ENCODE assay signal across 26 cellular contexts in genomic region chr1:114296413-114296812, GRCh38.
"Had no signal": no experiment of that assay in that cellular context is flagged by ENCODE, and none has a peak within 500 bp of the region (broad histone marks: within the 10 kb centered on the region; RNA-seq: fewer than 3 reads in every experiment).

No MANE protein-coding gene starts in this region.

- H3K4me3 ChIP-seq: hepatocyte, left ventricle myocardium inferior, lung, ovary, sigmoid colon, spleen, suprapubic skin, thoracic aorta, tibial artery, upper lobe of right lung had no signal

- H3K4me2 ChIP-seq: hepatocyte had no signal

- H3K4me3 Mint-ChIP-seq: mesothelial cell of epicardium; naive B cell; natural killer cell; neural crest cell; stimulated activated effector memory CD8-positive, alpha-beta T cell treated with anti-CD3 and anti-CD28 coated beads, Interleukin-12 subunit alpha, Interleukin-12 subunit beta, amount 100 ng/mL, for 72 hours; stimulated activated naive CD8-positive, alpha-beta T cell treated with anti-CD3 and anti-CD28 coated beads, Interleukin-15, Interleukin-2, amounts not matched to agents 100 ng/mL and 50 ng/mL, for 24 hours had no signal

- ATAC-seq: natural killer cell; right cardiac atrium; stimulated activated effector memory CD8-positive, alpha-beta T cell treated with anti-CD3 and anti-CD28 coated beads, Interleukin-12 subunit alpha, Interleukin-12 subunit beta, amount 100 ng/mL, for 72 hours; upper lobe of right lung had no signal

- H3K9me3 Mint-ChIP-seq: mesothelial cell of epicardium; naive B cell; natural killer cell; stimulated activated effector memory CD8-positive, alpha-beta T cell treated with anti-CD3 and anti-CD28 coated beads, Interleukin-12 subunit alpha, Interleukin-12 subunit beta, amount 100 ng/mL, for 72 hours; stimulated activated naive CD8-positive, alpha-beta T cell treated with anti-CD3 and anti-CD28 coated beads, Interleukin-15, Interleukin-2, amounts not matched to agents 100 ng/mL and 50 ng/mL, for 24 hours had no signal

- H3K36me3 Mint-ChIP-seq: mesothelial cell of epicardium; naive B cell; natural killer cell; stimulated activated effector memory CD8-positive, alpha-beta T cell treated with anti-CD3 and anti-CD28 coated beads, Interleukin-12 subunit alpha, Interleukin-12 subunit beta, amount 100 ng/mL, for 72 hours had no signal

- H3K36me3 ChIP-seq: left ventricle myocardium inferior, ovary, sigmoid colon, spleen, suprapubic skin, thoracic aorta, tibial artery, upper lobe of right lung had no signal

- FAIRE-seq: urothelium cell line had no signal

- H3K9me3 ChIP-seq: ovary, sigmoid colon, spleen, suprapubic skin, thoracic aorta, tibial artery, upper lobe of right lung had no signal

- H3K27ac ChIP-seq: hepatocyte, left ventricle myocardium inferior, ovary, sigmoid colon, spleen, suprapubic skin, thoracic aorta, tibial artery, upper lobe of right lung had no signal

- H3K27me3 ChIP-seq: hepatocyte, ovary, sigmoid colon, upper lobe of right lung had no signal

- DNase-seq: islet precursor cell; left ventricle myocardium inferior; mesendoderm; naive B cell; natural killer cell; ovary; retina; right cardiac atrium; sigmoid colon; small intestine; spleen; stimulated activated CD4-positive, alpha-beta T cell treated with anti-CD3 and anti-CD28 coated beads, Interleukin-4, amount 100 ng/mL, for 24 hours; stimulated activated naive CD4-positive, alpha-beta T cell; tibial artery; trophoblast cell; upper lobe of right lung had no signal

- H3K27ac Mint-ChIP-seq: mesothelial cell of epicardium; progenitor cell of endocrine pancreas; stimulated activated effector memory CD8-positive, alpha-beta T cell treated with anti-CD3 and anti-CD28 coated beads, Interleukin-12 subunit alpha, Interleukin-12 subunit beta, amount 100 ng/mL, for 72 hours; stimulated activated naive CD8-positive, alpha-beta T cell treated with anti-CD3 and anti-CD28 coated beads, Interleukin-15, Interleukin-2, amounts not matched to agents 100 ng/mL and 50 ng/mL, for 24 hours had no signal

- H3K79me2 ChIP-seq: hepatocyte had no signal

- H2AFZ ChIP-seq: hepatocyte had no signal

- H3K4me1 Mint-ChIP-seq: naive B cell had no signal

- H3K4me1 ChIP-seq: left ventricle myocardium inferior, sigmoid colon, spleen, suprapubic skin, upper lobe of right lung had no signal

- H3K27me3 Mint-ChIP-seq: stimulated activated naive CD8-positive, alpha-beta T cell treated with anti-CD3 and anti-CD28 coated beads, Interleukin-15, Interleukin-2, amounts not matched to agents 100 ng/mL and 50 ng/mL, for 24 hours had no signal
